Comparison of ENCODE assay signal across 21 cellular contexts in the genomic region with DNA sequence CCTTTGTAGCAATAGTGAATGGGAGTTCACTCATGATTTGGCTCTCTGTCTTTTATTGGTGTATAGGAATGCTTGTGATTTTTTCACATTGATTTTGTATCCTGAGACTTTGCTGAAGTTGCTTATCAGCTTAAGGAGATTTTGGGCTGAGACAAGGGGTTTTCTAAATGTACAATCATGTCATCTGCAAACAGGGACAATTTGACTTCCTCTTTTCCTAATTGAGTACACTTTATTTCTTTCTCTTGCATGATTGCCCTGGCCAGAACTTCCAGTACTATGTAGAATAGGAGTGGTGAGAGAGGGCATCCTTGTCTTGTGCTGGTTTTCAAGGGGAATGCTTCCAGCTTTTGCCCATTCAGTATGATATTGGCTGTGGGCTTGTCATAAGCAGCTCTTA. TPM values are rescaled to one million over a fixed set of nuclear protein-coding genes. Genes with fewer than 3 reads are reported as not detected.
"Had no signal": no experiment of that assay in that cellular context is flagged by ENCODE, and none has a peak within 500 bp of the region (broad histone marks: within the 10 kb centered on the region; RNA-seq: fewer than 3 reads in every experiment).

No MANE protein-coding gene starts in this region.

RNA-seq across cellular contexts. Expression of gene PGLYRP3, which starts 3.3 kb away (rescaled TPM):
- total RNA-seq: activated naive CD4-positive, alpha-beta T cell treated with anti-CD3 and anti-CD28 coated beads for 36 hours; activated naive CD4-positive, alpha-beta T cell treated with anti-CD3 and anti-CD28 coated beads, Interleukin-2, amount 50 U/mL, for 72 hours; activated naive CD8-positive, alpha-beta T cell treated with anti-CD3 and anti-CD28 coated beads for 36 hours; activated naive CD8-positive, alpha-beta T cell treated with anti-CD3 and anti-CD28 coated beads, Interleukin-2, amount 10 ng/mL, durations not matched to agents 7 days and 5 days; activated T-cell treated with anti-CD3 and anti-CD28 coated beads, Interleukin-2, amount 50 U/mL, for 4 hours; activated T-cell treated with anti-CD3 and anti-CD28 coated beads, Interleukin-2, amount 50 U/mL, for 72 hours; activated T-helper 1 cell treated with anti-CD3 and anti-CD28 coated beads, Interleukin-12 subunit alpha, Interleukin-12 subunit beta, Interleukin-2, Interleukin-4 antibody, amounts not matched to agents 30 ng/mL and 10 ng/mL and 1 ng/mL, durations not matched to agents 14 hours and 24 hours and 36 hours; activated T-helper 17 cell treated with anti-CD3 and anti-CD28 coated beads, Interleukin-2, amount 50 U/mL, for 72 hours; activated T-helper 2 cell treated with anti-CD3 and anti-CD28 coated beads, Interferon-gamma antibody, Interleukin-2, Interleukin-4, amounts not matched to agents 10 μg/mL and 5 μg/mL and 100 μg/mL, durations not matched to agents 14 hours and 24 hours and 36 hours; adrenal gland; aorta; ascending aorta; astrocyte; body of pancreas; breast epithelium; cardiac muscle cell; cardiac septum; cerebellum; chondrocyte had no signal
- polyA plus RNA-seq: adipose tissue, adrenal gland, aorta, cardiac muscle cell had no signal

RNA-seq across cellular contexts. Expression of gene PGLYRP4, which starts 32.6 kb away (rescaled TPM):
- total RNA-seq: activated naive CD4-positive, alpha-beta T cell treated with anti-CD3 and anti-CD28 coated beads for 36 hours; activated naive CD4-positive, alpha-beta T cell treated with anti-CD3 and anti-CD28 coated beads, Interleukin-2, amount 50 U/mL, for 72 hours; activated naive CD8-positive, alpha-beta T cell treated with anti-CD3 and anti-CD28 coated beads for 36 hours; activated naive CD8-positive, alpha-beta T cell treated with anti-CD3 and anti-CD28 coated beads, Interleukin-2, amount 10 ng/mL, durations not matched to agents 7 days and 5 days; activated T-cell treated with anti-CD3 and anti-CD28 coated beads, Interleukin-2, amount 50 U/mL, for 4 hours; activated T-helper 1 cell treated with anti-CD3 and anti-CD28 coated beads, Interleukin-12 subunit alpha, Interleukin-12 subunit beta, Interleukin-2, Interleukin-4 antibody, amounts not matched to agents 30 ng/mL and 10 ng/mL and 1 ng/mL, durations not matched to agents 14 hours and 24 hours and 36 hours; activated T-helper 2 cell treated with anti-CD3 and anti-CD28 coated beads, Interferon-gamma antibody, Interleukin-2, Interleukin-4, amounts not matched to agents 10 μg/mL and 5 μg/mL and 100 μg/mL, durations not matched to agents 14 hours and 24 hours and 36 hours; adrenal gland; aorta; ascending aorta; astrocyte; body of pancreas; breast epithelium; bronchial epithelial cell; cardiac muscle cell; cardiac septum; cerebellum; chondrocyte had no signal
- polyA plus RNA-seq: adipose tissue, adrenal gland, aorta had no signal

RNA-seq across cellular contexts. Expression of gene S100A9, which starts 41.6 kb away (rescaled TPM):
- total RNA-seq: activated naive CD8-positive, alpha-beta T cell treated with anti-CD3 and anti-CD28 coated beads for 36 hours; activated T-cell treated with anti-CD3 and anti-CD28 coated beads, Interleukin-2, amount 50 U/mL, for 72 hours; activated T-helper 1 cell treated with anti-CD3 and anti-CD28 coated beads, Interleukin-12 subunit alpha, Interleukin-12 subunit beta, Interleukin-2, Interleukin-4 antibody, amounts not matched to agents 30 ng/mL and 10 ng/mL and 1 ng/mL, durations not matched to agents 14 hours and 24 hours and 36 hours; activated T-helper 2 cell treated with anti-CD3 and anti-CD28 coated beads, Interferon-gamma antibody, Interleukin-2, Interleukin-4, amounts not matched to agents 10 μg/mL and 5 μg/mL and 100 μg/mL, durations not matched to agents 14 hours and 24 hours and 36 hours; chondrocyte had no signal
- polyA plus RNA-seq: cardiac muscle cell had no signal

RNA-seq across cellular contexts. Expression of gene LORICRIN, which starts 56.5 kb away (rescaled TPM):
- total RNA-seq: activated naive CD4-positive, alpha-beta T cell treated with anti-CD3 and anti-CD28 coated beads for 36 hours; activated naive CD4-positive, alpha-beta T cell treated with anti-CD3 and anti-CD28 coated beads, Interleukin-2, amount 50 U/mL, for 72 hours; activated naive CD8-positive, alpha-beta T cell treated with anti-CD3 and anti-CD28 coated beads for 36 hours; activated naive CD8-positive, alpha-beta T cell treated with anti-CD3 and anti-CD28 coated beads, Interleukin-2, amount 10 ng/mL, durations not matched to agents 7 days and 5 days; activated T-cell treated with anti-CD3 and anti-CD28 coated beads, Interleukin-2, amount 50 U/mL, for 4 hours; activated T-helper 1 cell treated with anti-CD3 and anti-CD28 coated beads, Interleukin-12 subunit alpha, Interleukin-12 subunit beta, Interleukin-2, Interleukin-4 antibody, amounts not matched to agents 30 ng/mL and 10 ng/mL and 1 ng/mL, durations not matched to agents 14 hours and 24 hours and 36 hours; activated T-helper 17 cell treated with anti-CD3 and anti-CD28 coated beads, Interleukin-2, amount 50 U/mL, for 72 hours; activated T-helper 2 cell treated with anti-CD3 and anti-CD28 coated beads, Interferon-gamma antibody, Interleukin-2, Interleukin-4, amounts not matched to agents 10 μg/mL and 5 μg/mL and 100 μg/mL, durations not matched to agents 14 hours and 24 hours and 36 hours; adrenal gland; aorta; ascending aorta; astrocyte; body of pancreas; breast epithelium; bronchial epithelial cell; cardiac muscle cell; cardiac septum; cerebellum; chondrocyte had no signal
- polyA plus RNA-seq: adipose tissue, adrenal gland, aorta, cardiac muscle cell had no signal

RNA-seq across cellular contexts. Expression of gene S100A12, which starts 59.4 kb away (rescaled TPM):
- total RNA-seq: activated naive CD4-positive, alpha-beta T cell treated with anti-CD3 and anti-CD28 coated beads for 36 hours; activated naive CD4-positive, alpha-beta T cell treated with anti-CD3 and anti-CD28 coated beads, Interleukin-2, amount 50 U/mL, for 72 hours; activated naive CD8-positive, alpha-beta T cell treated with anti-CD3 and anti-CD28 coated beads for 36 hours; activated naive CD8-positive, alpha-beta T cell treated with anti-CD3 and anti-CD28 coated beads, Interleukin-2, amount 10 ng/mL, durations not matched to agents 7 days and 5 days; activated T-cell treated with anti-CD3 and anti-CD28 coated beads, Interleukin-2, amount 50 U/mL, for 4 hours; activated T-cell treated with anti-CD3 and anti-CD28 coated beads, Interleukin-2, amount 50 U/mL, for 72 hours; activated T-helper 1 cell treated with anti-CD3 and anti-CD28 coated beads, Interleukin-12 subunit alpha, Interleukin-12 subunit beta, Interleukin-2, Interleukin-4 antibody, amounts not matched to agents 30 ng/mL and 10 ng/mL and 1 ng/mL, durations not matched to agents 14 hours and 24 hours and 36 hours; activated T-helper 17 cell treated with anti-CD3 and anti-CD28 coated beads, Interleukin-2, amount 50 U/mL, for 72 hours; activated T-helper 2 cell treated with anti-CD3 and anti-CD28 coated beads, Interferon-gamma antibody, Interleukin-2, Interleukin-4, amounts not matched to agents 10 μg/mL and 5 μg/mL and 100 μg/mL, durations not matched to agents 14 hours and 24 hours and 36 hours; ascending aorta; astrocyte; body of pancreas; bronchial epithelial cell; cardiac muscle cell; chondrocyte had no signal
- polyA plus RNA-seq: cardiac muscle cell had no signal
